ENCODE assay signal across 16 cellular contexts in the genomic region with DNA sequence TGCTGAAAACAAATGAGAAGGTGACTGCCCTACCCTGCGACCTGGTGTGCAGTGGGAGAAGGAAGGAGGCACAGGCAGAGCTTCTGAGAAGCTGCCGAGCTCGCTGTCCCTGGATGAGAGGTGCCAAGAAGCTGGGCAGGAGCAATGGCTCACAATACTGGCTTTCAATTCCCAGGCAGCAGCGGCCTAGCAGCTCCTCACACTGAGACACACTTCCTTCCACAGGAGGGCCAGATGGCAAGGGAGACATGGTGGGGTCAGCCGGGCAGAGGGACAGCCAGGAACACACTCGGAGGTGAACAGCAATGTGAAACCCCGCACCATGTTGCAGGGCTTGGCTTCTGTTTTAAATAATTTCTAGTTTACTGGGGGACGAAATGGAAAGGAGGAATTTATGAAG.
"Had no signal": no experiment of that assay in that cellular context is flagged by ENCODE, and none has a peak within 500 bp of the region (broad histone marks: within the 10 kb centered on the region; RNA-seq: fewer than 3 reads in every experiment).

No MANE protein-coding gene starts in this region.

- H3K9me3 ChIP-seq: heart left ventricle, mucosa of descending colon, neutrophil, spleen, tibial nerve, upper lobe of right lung, vagina had no signal

- H3K36me3 ChIP-seq: heart left ventricle, neutrophil, spleen, tibial nerve, upper lobe of right lung, vagina had no signal

- H3K4me3 ChIP-seq: dorsolateral prefrontal cortex, heart left ventricle, mucosa of descending colon, spleen, tibial nerve, upper lobe of right lung, vagina had no signal

- H3K27ac ChIP-seq: heart left ventricle, neutrophil, spleen, tibial nerve, upper lobe of right lung, vagina had no signal

- DNase-seq: effector CD8-positive, alpha-beta T cell; foreskin melanocyte; heart left ventricle; hippocampal formation; mammary epithelial cell; mucosa of descending colon; naive thymus-derived CD8-positive, alpha-beta T cell; spleen; stimulated activated CD4-positive, alpha-beta T cell treated with anti-CD3 and anti-CD28 coated beads, Interleukin-15, amount 100 ng/mL, for 24 hours; stimulated activated CD4-positive, alpha-beta T cell treated with anti-CD3 and anti-CD28 coated beads, Interleukin-1b, Interleukin-23, amount 100 ng/mL, for 48 hours; stimulated activated CD4-positive, alpha-beta T cell treated with anti-CD3 and anti-CD28 coated beads, Interleukin-4, amount 100 ng/mL, for 24 hours; upper lobe of right lung had no signal

- H3K4me1 ChIP-seq: heart left ventricle, spleen, tibial nerve, upper lobe of right lung, vagina had no signal

- H3K27me3 ChIP-seq: dorsolateral prefrontal cortex, heart left ventricle, neutrophil, spleen, tibial nerve, upper lobe of right lung, vagina had no signal
